20 cellular contexts compared by ENCODE assay signal in the genomic region with DNA sequence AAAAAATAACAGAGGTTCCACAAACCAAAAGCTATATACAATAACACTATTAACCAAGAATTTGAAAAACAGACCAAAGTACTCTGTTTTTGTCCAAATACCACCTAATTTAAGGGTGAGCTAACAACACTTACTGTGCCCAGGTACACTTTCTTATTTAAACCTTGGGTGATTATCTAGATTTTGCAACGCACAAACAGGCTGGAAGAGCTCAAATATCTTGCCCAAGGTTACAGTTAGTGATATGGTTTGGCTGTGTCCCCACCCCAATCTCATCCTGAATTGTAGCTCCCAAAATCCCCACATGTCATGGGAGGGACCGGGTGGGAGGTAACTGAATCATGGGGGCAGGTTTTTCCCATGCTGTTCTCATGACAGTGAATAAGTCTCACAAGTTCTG. TPM values are rescaled to one million over a fixed set of nuclear protein-coding genes. Genes with fewer than 3 reads are reported as not detected.
A peak's percentile ranks its signal among the peaks of the same experiment; 100 is the strongest.
DNase-seq lines count a peak whose midpoint lies in the region; ATAC-seq, FAIRE-seq and TF ChIP-seq lines count a peak whose summit lies in the region.
"Had no signal": no experiment of that assay in that cellular context is flagged by ENCODE, and none has a peak within 500 bp of the region (broad histone marks: within the 10 kb centered on the region; RNA-seq: fewer than 3 reads in every experiment).

No MANE protein-coding gene starts in this region.

- H2AFZ ChIP-seq in HepG2 (ENCODE audit: low read length) (no peak overlapping the region), mammary epithelial cell (ENCODE audit: low read depth, low read length) (no peak overlapping the region)
- H2AFZ ChIP-seq: GM23338 had no signal

- BruUV-seq in HepG2 (replicated peaks; lab: Mats Ljungman, UMichigan): no TSS peak
- no TSS peak for BruUV-seq in mammary epithelial cell (replicated peaks; lab: Mats Ljungman, UMichigan)

- H3K27ac ChIP-seq in liver (ENCODE audit: low read depth in 1 of 2, low read length in 2 of 2) (no peak overlapping the region), HepG2 (ENCODE audit: extremely low read length, insufficient read depth, low read length) (no peak overlapping the region), mammary epithelial cell (ENCODE audit: insufficient read depth, low read depth, low read length) (no peak overlapping the region)

- H3K4me1 Mint-ChIP-seq in activated T-helper 2 cell treated with anti-CD3 and anti-CD28 coated beads, Interferon-gamma antibody, Interleukin-2, Interleukin-4, amounts not matched to agents 10 μg/mL and 5 μg/mL and 100 μg/mL, durations not matched to agents 14 hours and 24 hours and 36 hours (ENCODE audit: low read depth): no peaks in the 10 kb centered on the region
- H3K4me1 Mint-ChIP-seq in central memory CD8-positive, alpha-beta T cell: peaks cover 10% of the 10 kb centered on the region
- H3K4me1 Mint-ChIP-seq in neural crest cell: no peaks in the 10 kb centered on the region
- no peaks in the 10 kb centered on the region for H3K4me1 Mint-ChIP-seq in activated CD8-positive, alpha-beta memory T cell treated with anti-CD3 and anti-CD28 coated beads, Interleukin-2, amount 10 ng/mL, durations not matched to agents 7 days and 5 days
- H3K4me1 Mint-ChIP-seq: CD4-positive, alpha-beta memory T cell had no signal

- peak overlapping the region in 1 of 2 donors; percentile 12 for H3K9ac ChIP-seq in liver (ENCODE audit: low read depth in 1 of 2, low read length in 2 of 2)
- no peak overlapping the region for H3K9ac ChIP-seq in HepG2 (ENCODE audit: insufficient read depth, low read depth, low read length)
- H3K9ac ChIP-seq in mammary epithelial cell (ENCODE audit: insufficient read depth, low read length): no peak overlapping the region

- no peak overlapping the region for H3K4me3 Mint-ChIP-seq in activated T-helper 2 cell treated with anti-CD3 and anti-CD28 coated beads, Interferon-gamma antibody, Interleukin-2, Interleukin-4, amounts not matched to agents 10 μg/mL and 5 μg/mL and 100 μg/mL, durations not matched to agents 14 hours and 24 hours and 36 hours (ENCODE audit: low read depth)
- H3K4me3 Mint-ChIP-seq in central memory CD8-positive, alpha-beta T cell: no peak overlapping the region
- H3K4me3 Mint-ChIP-seq in neural crest cell: no peak overlapping the region
- no peak overlapping the region for H3K4me3 Mint-ChIP-seq in activated CD8-positive, alpha-beta memory T cell treated with anti-CD3 and anti-CD28 coated beads, Interleukin-2, amount 10 ng/mL, durations not matched to agents 7 days and 5 days
- H3K4me3 Mint-ChIP-seq: CD4-positive, alpha-beta memory T cell; GM23338; HFFc6 had no signal

- H3K4me3 ChIP-seq in liver (ENCODE audit: low read depth in 1 of 3, low read length in 3 of 3) (no peak overlapping the region), HepG2 (replicated peaks in 1 of 3; ENCODE audit: insufficient read depth in 1 of 3, low read depth in 2 of 3, low read length in 3 of 3) (no peak overlapping the region), mammary epithelial cell (replicated peaks in 1 of 3; ENCODE audit: insufficient read depth in 1 of 3, low read depth in 2 of 3, low read length in 3 of 3) (no peak overlapping the region)
- H3K4me3 ChIP-seq: GM23338, HAP-1 had no signal

- H4K20me1 ChIP-seq in HepG2 (ENCODE audit: insufficient read depth, low read length): no peaks in the 10 kb centered on the region
- H4K20me1 ChIP-seq in mammary epithelial cell (ENCODE audit: insufficient read depth, low read length): no peaks in the 10 kb centered on the region

- in situ Hi-C loops in HepG2 (cut with HindIII; ENCODE audit: extremely low pct_ligation_motif_present, low pct_unique_long_range_greater_than_20kb): no loop called here
- in situ Hi-C loops in mammary epithelial cell (cut with MboI; ENCODE audit: low sequenced_read_pairs in 2 of 2): no loop called here

- no peak overlapping the region for H3K4me2 ChIP-seq in HepG2 (ENCODE audit: low read depth, low read length)
- H3K4me2 ChIP-seq in mammary epithelial cell (ENCODE audit: insufficient read depth, low read depth, low read length): no peak overlapping the region
- H3K4me2 ChIP-seq: GM23338 had no signal

- intact Hi-C loops in HepG2 (cut with micrococcal nuclease; ENCODE audit: unreplicated experiment): no loop called here
- intact Hi-C loops in activated T-helper 2 cell treated with anti-CD3 and anti-CD28 coated beads, Interferon-gamma antibody, Interleukin-2, Interleukin-4, amounts not matched to agents 10 μg/mL and 5 μg/mL and 100 μg/mL, durations not matched to agents 14 hours and 24 hours and 36 hours (cut with micrococcal nuclease): no loop called here
- intact Hi-C loops in mammary epithelial cell (cut with micrococcal nuclease): no loop called here

- no peaks in the 10 kb centered on the region for H3K27me3 ChIP-seq in liver (ENCODE audit: control insufficient read depth in 4 of 4, insufficient read depth in 4 of 4, low read length in 3 of 4)
- H3K27me3 ChIP-seq in HepG2 (ENCODE audit: control insufficient read depth in 1 of 2, insufficient read depth in 2 of 2, low read length in 2 of 2): no peaks in the 10 kb centered on the region
- no peaks in the 10 kb centered on the region for H3K27me3 ChIP-seq in mammary epithelial cell (ENCODE audit: insufficient read depth, low read length)

- TF ChIP-seq EP300 in HepG2 (IDR thresholded peaks at IDR 0.05; ENCODE audit: low read depth in 2 of 2, low read length in 2 of 2) (no peak), HepG2 (CRISPR knock-in tag; IDR thresholded peaks at IDR 0.05; ENCODE audit: borderline replicate concordance) (no peak)

- H3K79me2 ChIP-seq in HepG2 (ENCODE audit: insufficient read depth, low read length) (no peaks in the 10 kb centered on the region), mammary epithelial cell (ENCODE audit: insufficient read depth, low read length) (no peaks in the 10 kb centered on the region)

- peaks cover 64% of the 10 kb centered on the region for H3K36me3 Mint-ChIP-seq in activated T-helper 2 cell treated with anti-CD3 and anti-CD28 coated beads, Interferon-gamma antibody, Interleukin-2, Interleukin-4, amounts not matched to agents 10 μg/mL and 5 μg/mL and 100 μg/mL, durations not matched to agents 14 hours and 24 hours and 36 hours (ENCODE audit: low read depth)
- H3K36me3 Mint-ChIP-seq in central memory CD8-positive, alpha-beta T cell (ENCODE audit: insufficient read depth): peaks cover 57% of the 10 kb centered on the region
- H3K36me3 Mint-ChIP-seq in neural crest cell (ENCODE audit: low read depth): peaks cover 25% of the 10 kb centered on the region
- peaks cover 57% of the 10 kb centered on the region for H3K36me3 Mint-ChIP-seq in activated CD8-positive, alpha-beta memory T cell treated with anti-CD3 and anti-CD28 coated beads, Interleukin-2, amount 10 ng/mL, durations not matched to agents 7 days and 5 days

- dilution Hi-C loops in mammary epithelial cell (cut with HindIII; ENCODE audit: low sequenced_read_pairs): no loop called here

- H3K27ac Mint-ChIP-seq in activated T-helper 2 cell treated with anti-CD3 and anti-CD28 coated beads, Interferon-gamma antibody, Interleukin-2, Interleukin-4, amounts not matched to agents 10 μg/mL and 5 μg/mL and 100 μg/mL, durations not matched to agents 14 hours and 24 hours and 36 hours: peak overlapping the region; percentile 24
- peak overlapping the region; percentile 65 for H3K27ac Mint-ChIP-seq in central memory CD8-positive, alpha-beta T cell (ENCODE audit: low read depth)
- H3K27ac Mint-ChIP-seq in neural crest cell (ENCODE audit: unreplicated experiment): peak overlapping the region; percentile 3
- H3K27ac Mint-ChIP-seq in activated CD8-positive, alpha-beta memory T cell treated with anti-CD3 and anti-CD28 coated beads, Interleukin-2, amount 10 ng/mL, durations not matched to agents 7 days and 5 days: no peak overlapping the region
- H3K27ac Mint-ChIP-seq: GM23338, HFFc6 had no signal

- H3K9me3 Mint-ChIP-seq in activated T-helper 2 cell treated with anti-CD3 and anti-CD28 coated beads, Interferon-gamma antibody, Interleukin-2, Interleukin-4, amounts not matched to agents 10 μg/mL and 5 μg/mL and 100 μg/mL, durations not matched to agents 14 hours and 24 hours and 36 hours: no peaks in the 10 kb centered on the region
- no peaks in the 10 kb centered on the region for H3K9me3 Mint-ChIP-seq in central memory CD8-positive, alpha-beta T cell
- H3K9me3 Mint-ChIP-seq in neural crest cell: no peaks in the 10 kb centered on the region
- no peaks in the 10 kb centered on the region for H3K9me3 Mint-ChIP-seq in activated CD8-positive, alpha-beta memory T cell treated with anti-CD3 and anti-CD28 coated beads, Interleukin-2, amount 10 ng/mL, durations not matched to agents 7 days and 5 days (ENCODE audit: low read depth)
- H3K9me3 Mint-ChIP-seq: GM23338, HFFc6 had no signal

- CTCF ChIA-PET in HepG2 (lab: Yijun Ruan, JAX; ENCODE audit: low intra/inter-chr PET ratio, low total read pairs): no interaction called here
- CTCF ChIA-PET in activated CD8-positive, alpha-beta memory T cell treated with anti-CD3 and anti-CD28 coated beads, Interleukin-2, amount 10 ng/mL, durations not matched to agents 7 days and 5 days (lab: Charles Lee): no interaction called here
- CTCF ChIA-PET in mammary epithelial cell (lab: Charles Lee; ENCODE audit: low non-redundant PET): no interaction called here

- no peak for TF ChIP-seq POLR2A in HepG2 (IDR thresholded peaks at IDR 0.05; ENCODE audit: insufficient read depth in 1 of 2, low read depth in 2 of 2, low read length in 2 of 2)

- ATAC-seq in HepG2 (no peak), HG03469 (IDR thresholded peaks at IDR 0.05; ENCODE audit: unreplicated experiment) (no peak)
- no peak for ATAC-seq in central memory CD8-positive, alpha-beta T cell (replicated peaks; ENCODE audit: extremely low read depth, poor library complexity, severe bottlenecking)
- no peak for ATAC-seq in activated CD8-positive, alpha-beta memory T cell treated with anti-CD3 and anti-CD28 coated beads, Interleukin-2, amount 10 ng/mL, durations not matched to agents 7 days and 5 days
- ATAC-seq: GM23338 had no signal

- H3K9me3 ChIP-seq in liver (ENCODE audit: control insufficient read depth in 4 of 4, low read length in 3 of 4): no peaks in the 10 kb centered on the region
- H3K9me3 ChIP-seq in HepG2 (ENCODE audit: low read length): no peaks in the 10 kb centered on the region
- H3K9me3 ChIP-seq in mammary epithelial cell (replicated peaks; ENCODE audit: insufficient read depth, low read length): no peaks in the 10 kb centered on the region
- H3K9me3 ChIP-seq: HAP-1 had no signal

- H3K27me3 Mint-ChIP-seq in activated T-helper 2 cell treated with anti-CD3 and anti-CD28 coated beads, Interferon-gamma antibody, Interleukin-2, Interleukin-4, amounts not matched to agents 10 μg/mL and 5 μg/mL and 100 μg/mL, durations not matched to agents 14 hours and 24 hours and 36 hours (ENCODE audit: low read depth): no peaks in the 10 kb centered on the region
- no peaks in the 10 kb centered on the region for H3K27me3 Mint-ChIP-seq in central memory CD8-positive, alpha-beta T cell
- no peaks in the 10 kb centered on the region for H3K27me3 Mint-ChIP-seq in neural crest cell (ENCODE audit: low read depth)
- H3K27me3 Mint-ChIP-seq in activated CD8-positive, alpha-beta memory T cell treated with anti-CD3 and anti-CD28 coated beads, Interleukin-2, amount 10 ng/mL, durations not matched to agents 7 days and 5 days: no peaks in the 10 kb centered on the region
- H3K27me3 Mint-ChIP-seq: CD4-positive, alpha-beta memory T cell had no signal

- POLR2A ChIA-PET in HepG2 (lab: Yijun Ruan, JAX): no interaction called here

- H3K4me1 ChIP-seq in liver (ENCODE audit: control insufficient read depth in 4 of 4, insufficient read depth in 4 of 4, low read length in 3 of 4): peaks cover 0 to 16% (median 13%) of the 10 kb centered on the region in 4 donors
- H3K4me1 ChIP-seq in HepG2 (ENCODE audit: insufficient read depth, low read length): no peaks in the 10 kb centered on the region
- H3K4me1 ChIP-seq in mammary epithelial cell (ENCODE audit: insufficient read depth, low read length): no peaks in the 10 kb centered on the region
- H3K4me1 ChIP-seq: HAP-1 had no signal

- TF ChIP-seq RAD21 in liver (IDR thresholded peaks at IDR 0.05) (no peak), HepG2 (CRISPR knock-in tag; IDR thresholded peaks at IDR 0.05) (no peak)

- TF ChIP-seq CTCF in liver (IDR thresholded peaks at IDR 0.05; ENCODE audit: low read depth, low read length, missing input control): no peak
- no peak for TF ChIP-seq CTCF in HepG2 (CRISPR knock-in tag; IDR thresholded peaks at IDR 0.05)
- no peak for TF ChIP-seq CTCF in neural crest cell (conservative IDR thresholded peaks at IDR 0.05)
- TF ChIP-seq CTCF in mammary epithelial cell (conservative IDR thresholded peaks at IDR 0.05 in 1 of 2, IDR thresholded peaks at IDR 0.05 in 1 of 2; ENCODE audit: extremely low read depth in 1 of 2, insufficient read depth in 1 of 2, low read depth in 1 of 2, low read length in 2 of 2): no peak

- H3K36me3 ChIP-seq in liver (ENCODE audit: control insufficient read depth in 4 of 4, insufficient read depth in 3 of 4, low read depth in 1 of 4, low read length in 3 of 4) (peaks cover 1 to 42% (median 21%) of the 10 kb centered on the region in 4 donors), HepG2 (replicated peaks in 1 of 2; ENCODE audit: control insufficient read depth in 1 of 2, insufficient read depth in 2 of 2, low read length in 2 of 2) (peaks cover 21 to 73% of the 10 kb centered on the region in 2 experiments), mammary epithelial cell (ENCODE audit: insufficient read depth, low read length) (peaks cover 20% of the 10 kb centered on the region)

- 55% methylated on average over 2 of the region's 2 CpGs for whole genome bisulfite sequencing in liver
- WGBS in HepG2 (ENCODE audit: low lambda C conversion rate): 100% methylated on average over 2 of the region's 2 CpGs
- 100% methylated on average over 2 of the region's 2 CpGs for WGBS in mammary epithelial cell (ENCODE audit: low coverage, missing lambda C conversion rate)

- DNase-seq in HepG2 (ENCODE audit: low spot score) (no peak), neural crest cell (ENCODE audit: low read depth, low spot score) (no peak), mammary epithelial cell (no peak)
- no peak for DNase-seq in activated T-helper 2 cell treated with anti-CD3 and anti-CD28 coated beads, Interferon-gamma antibody, Interleukin-2, Interleukin-4, amounts not matched to agents 10 μg/mL and 5 μg/mL and 100 μg/mL, durations not matched to agents 14 hours and 24 hours and 36 hours (ENCODE audit: low spot score)
- no peak for DNase-seq in central memory CD8-positive, alpha-beta T cell (ENCODE audit: low spot score in 2 of 2)
- DNase-seq in activated CD8-positive, alpha-beta memory T cell treated with anti-CD3 and anti-CD28 coated beads, Interleukin-2, amount 10 ng/mL, durations not matched to agents 7 days and 5 days: no peak
- DNase-seq: C1 segment of cervical spinal cord; Calu3; CD4-positive, alpha-beta memory T cell; COR-L47; DMS53; DMS79 treated with DMSO at 0.1 percent for 48 hours; GF-D8; HFFc6 had no signal

- FAIRE-seq in HepG2 (lab: Jason Lieb, UNC): no peak
- FAIRE-seq: GM12891, GM18507 had no signal

RNA-seq across cellular contexts. Expression of gene CDK5RAP2, which starts 58.9 kb away (rescaled TPM):
- total RNA-seq in liver (10 to 100 TPM; 29.3 to 38.9 TPM), HepG2 (2016; rRNA removed; fragmentation: Illumina TruSeq; extraction: Trizol) (42.2 and 65.9 TPM in 2 replicates), neural crest cell (107 and 116 TPM in 2 replicates), mammary epithelial cell (10 to 100 TPM; 31.8 to 43.5 TPM)
- polyA plus RNA-seq in liver (10 to 100 TPM; 11.7 to 14.1 TPM), HepG2 (2011; rRNA removed) (29.5 and 31.8 TPM in 2 replicates), mammary epithelial cell (19.8 TPM)
- total RNA-seq in HepG2 (2016; cell fraction: cytosol; rRNA removed; fragmentation: Illumina TruSeq; extraction: Trizol; ENCODE audit: low read depth): 40.8 and 45.6 TPM in 2 replicates
- 45.8 and 62.7 TPM in 2 replicates for total RNA-seq in HepG2 (2016; cell fraction: insoluble cytoplasmic fraction; rRNA removed; fragmentation: Illumina TruSeq; extraction: Trizol)
- 28.2 and 29.4 TPM in 2 replicates for total RNA-seq in HepG2 (2016; cell fraction: membrane; rRNA removed; fragmentation: Illumina TruSeq; extraction: Trizol)
- 78.0 and 81.7 TPM in 2 replicates for total RNA-seq in HepG2 (2016; cell fraction: nucleus; rRNA removed; fragmentation: Illumina TruSeq; extraction: Trizol)
- polyA plus RNA-seq in HepG2 (2011; cell fraction: cytosol; rRNA removed): 22.3 TPM in 2 replicates
- polyA plus RNA-seq in HepG2 (2011; cell fraction: nucleus; rRNA removed): 79.7 and 82.1 TPM in 2 replicates
- 31.0 and 35.4 TPM in 2 replicates for polyA plus RNA-seq in HepG2 (2012)
- 7.7 and 8.0 TPM in 2 replicates for polyA plus RNA-seq in HepG2 (2016; cell fraction: cytosol; fragmentation: Illumina TruSeq; extraction: Trizol; ENCODE audit: low read depth)
- 62.0 and 62.2 TPM in 2 replicates for polyA plus RNA-seq in HepG2 (2016; cell fraction: insoluble cytoplasmic fraction; fragmentation: Illumina TruSeq; extraction: Trizol; ENCODE audit: low read depth)
- 11.5 and 12.3 TPM in 2 replicates for polyA plus RNA-seq in HepG2 (2016; cell fraction: membrane; fragmentation: Illumina TruSeq; extraction: Trizol; ENCODE audit: low read depth)
- 105 and 120 TPM in 2 replicates for polyA plus RNA-seq in HepG2 (2016; cell fraction: nucleus; fragmentation: Illumina TruSeq; extraction: Trizol; ENCODE audit: insufficient read depth, low read depth)
- polyA minus RNA-seq in HepG2 (2011; rRNA and poly(A)+ RNA removed; ENCODE audit: low replicate concordance): 47.2 and 114 TPM in 2 replicates
- 17.3 and 18.9 TPM in 2 replicates for polyA minus RNA-seq in HepG2 (2011; cell fraction: cytosol; rRNA and poly(A)+ RNA removed)
- 106 and 114 TPM in 2 replicates for polyA minus RNA-seq in HepG2 (2011; cell fraction: nucleus; rRNA and poly(A)+ RNA removed)
- total RNA-seq in activated T-helper 2 cell treated with anti-CD3 and anti-CD28 coated beads, Interferon-gamma antibody, Interleukin-2, Interleukin-4, amounts not matched to agents 10 μg/mL and 5 μg/mL and 100 μg/mL, durations not matched to agents 14 hours and 24 hours and 36 hours: 59.8 and 60.7 TPM in 2 replicates
- total RNA-seq in activated CD8-positive, alpha-beta memory T cell treated with anti-CD3 and anti-CD28 coated beads, Interleukin-2, amount 10 ng/mL, durations not matched to agents 7 days and 5 days: 100 to 1,000 TPM in 1 of 2 experiments, 10 to 100 TPM in 1; 79.8 to 138 TPM
- polyA minus RNA-seq in mammary epithelial cell: 33.3 TPM
